8 cellular contexts compared by ENCODE assay signal in genomic region chr12:44558340-44559100, GRCh38.
"Had no signal": no experiment of that assay in that cellular context is flagged by ENCODE, and none has a peak within 500 bp of the region (broad histone marks: within the 10 kb centered on the region; RNA-seq: fewer than 3 reads in every experiment).

No MANE protein-coding gene starts in this region.

- H3K9me3 ChIP-seq: HAP-1 had no signal

- FAIRE-seq: HepG2 had no signal

- H3K9ac ChIP-seq: GM23248 had no signal

- ATAC-seq: HCT116, HepG2 had no signal

- H3K4me3 ChIP-seq: GM23248, HAP-1 had no signal

- DNase-seq: GM23248, GOT3, H7, HFFc6 had no signal

- H3K27ac ChIP-seq: GM23248, HL-60 had no signal

- H3K4me1 ChIP-seq: HAP-1 had no signal

- H3K36me3 ChIP-seq: HAP-1 had no signal
